In genomic region chr7:19146699-19147098, GRCh38 we compare ENCODE assay signal across 13 cellular contexts. TPM values are rescaled to one million over a fixed set of nuclear protein-coding genes. Genes with fewer than 3 reads are reported as not detected.
DNase-seq lines count a peak whose midpoint lies in the region; ATAC-seq and TF ChIP-seq lines count a peak whose summit lies in the region.
"Had no signal": no experiment of that assay in that cellular context is flagged by ENCODE, and none has a peak within 500 bp of the region (broad histone marks: within the 10 kb centered on the region; RNA-seq: fewer than 3 reads in every experiment).

No MANE protein-coding gene starts in this region.

- H3K4me1 ChIP-seq in CD8-positive, alpha-beta memory T cell (ENCODE audit: insufficient read depth, low read length): no peaks in the 10 kb centered on the region

- no peaks in the 10 kb centered on the region for H3K9me3 ChIP-seq in CD8-positive, alpha-beta memory T cell (ENCODE audit: low read length)

- no peak for TF ChIP-seq CTCF in fibroblast of mammary gland (conservative IDR thresholded peaks at IDR 0.05; ENCODE audit: control insufficient read depth, insufficient read depth, low read depth, low read length)
- no peak for TF ChIP-seq CTCF in mesothelial cell of epicardium (IDR thresholded peaks at IDR 0.05; ENCODE audit: unreplicated experiment)

- no peaks in the 10 kb centered on the region for H3K36me3 Mint-ChIP-seq in CD8-positive, alpha-beta memory T cell
- no peaks in the 10 kb centered on the region for H3K36me3 Mint-ChIP-seq in mesothelial cell of epicardium

- H3K9me3 Mint-ChIP-seq in CD8-positive, alpha-beta memory T cell: peaks cover 6 to 17% (median 10%) of the 10 kb centered on the region in 5 donors
- no peaks in the 10 kb centered on the region for H3K9me3 Mint-ChIP-seq in mesothelial cell of epicardium

- H3K27me3 Mint-ChIP-seq in CD8-positive, alpha-beta memory T cell: peaks cover 23 to 26% of the 10 kb centered on the region in 2 donors
- peaks cover 82% of the 10 kb centered on the region for H3K27me3 Mint-ChIP-seq in mesothelial cell of epicardium (ENCODE audit: low read depth)

- DNase-seq in DMS53 (lab: John Stamatoyannopoulos, UW): peak; percentile 41
- no peak for DNase-seq in DMS53 treated with DMSO at 0.1 percent for 48 hours (lab: John Stamatoyannopoulos, UW; ENCODE audit: unreplicated experiment)
- peak; percentile 51 for DNase-seq in fibroblast of mammary gland (ENCODE audit: low read depth)
- DNase-seq in skeletal muscle cell (ENCODE audit: low read depth): peak; percentile 4
- DNase-seq in CD8-positive, alpha-beta memory T cell: no peak
- DNase-seq in mesothelial cell of epicardium (ENCODE audit: low spot score in 2 of 2, unreplicated experiment in 2 of 2): no peak
- DNase-seq: 8988T; activated naive CD4-positive, alpha-beta T cell treated with anti-CD3 and anti-CD28 coated beads, Interleukin-2, amount 50 U/mL, for 16 hours; natural killer cell; NCI-H524 had no signal

- POLR2A ChIA-PET in CD8-positive, alpha-beta memory T cell (lab: Charles Lee): no interaction called here

- no peak overlapping the region for H3K4me3 Mint-ChIP-seq in CD8-positive, alpha-beta memory T cell
- H3K4me3 Mint-ChIP-seq in mesothelial cell of epicardium: no peak overlapping the region
- H3K4me3 Mint-ChIP-seq: natural killer cell had no signal

- no peaks in the 10 kb centered on the region for H3K36me3 ChIP-seq in CD8-positive, alpha-beta memory T cell (ENCODE audit: insufficient read depth, low read length)

- H3K4me3 ChIP-seq in fibroblast of mammary gland (ENCODE audit: control insufficient read depth, low read depth, low read length) (no peak overlapping the region), skeletal muscle cell (ENCODE audit: low read depth, low read length) (no peak overlapping the region)
- H3K4me3 ChIP-seq in CD8-positive, alpha-beta memory T cell (ENCODE audit: low read length): no peak overlapping the region

- H3K27ac ChIP-seq in CD8-positive, alpha-beta memory T cell (ENCODE audit: low read depth, low read length): no peak overlapping the region
- H3K27ac ChIP-seq: KMS-11 had no signal

- CTCF ChIA-PET in CD8-positive, alpha-beta memory T cell (lab: Charles Lee): no interaction called here

- no peaks in the 10 kb centered on the region for H3K4me1 Mint-ChIP-seq in CD8-positive, alpha-beta memory T cell
- H3K4me1 Mint-ChIP-seq in mesothelial cell of epicardium: peaks cover 12% of the 10 kb centered on the region

- no peak for ATAC-seq in activated CD4-positive, CD25-positive, alpha-beta regulatory T cell treated with anti-CD3 and anti-CD28 coated beads, Interleukin-2, amount 50 U/mL, for 24 hours
- ATAC-seq: natural killer cell had no signal

- H3K27me3 ChIP-seq in CD8-positive, alpha-beta memory T cell (ENCODE audit: insufficient read depth, low read length, poor library complexity, severe bottlenecking): no peaks in the 10 kb centered on the region

- no peak overlapping the region for H3K27ac Mint-ChIP-seq in CD8-positive, alpha-beta memory T cell
- no peak overlapping the region for H3K27ac Mint-ChIP-seq in mesothelial cell of epicardium
- H3K27ac Mint-ChIP-seq: natural killer cell had no signal

TF ChIP-seq in PFSK-1, 5 proteins besides CTCF, POLR2A, EP300 and RAD21:
- TF ChIP-seq REST (IDR thresholded peaks at IDR 0.05; ENCODE audit: insufficient read depth in 1 of 2, low read depth in 2 of 2, low read length in 2 of 2) (peak; percentile 86 to 95), POLR2AphosphoS5 (IDR thresholded peaks at IDR 0.05; ENCODE audit: low read depth, low read length) (no peak)

RNA-seq across cellular contexts. Expression of gene FERD3L, which starts 1.5 kb away (rescaled TPM):
- polyA plus RNA-seq in PFSK-1 (2012; ENCODE audit: insufficient read length, low read depth): not detected
- not detected for total RNA-seq in CD8-positive, alpha-beta memory T cell
- polyA plus RNA-seq in CD8-positive, alpha-beta memory T cell: not detected
- not detected in 3 replicates for total RNA-seq in mesothelial cell of epicardium
- total RNA-seq: natural killer cell had no signal

RNA-seq across cellular contexts. Expression of gene TWIST1, which starts 29.3 kb away (rescaled TPM):
- polyA plus RNA-seq in PFSK-1 (2012; ENCODE audit: insufficient read length, low read depth): 22.7 TPM
- under 1 TPM in 1 of 2 experiments, not detected in 1; 0.18 TPM for total RNA-seq in CD8-positive, alpha-beta memory T cell
- polyA plus RNA-seq in CD8-positive, alpha-beta memory T cell: not detected
- total RNA-seq in mesothelial cell of epicardium: 111 to 126 TPM (median 120 TPM) in 3 replicates
- total RNA-seq: natural killer cell had no signal

Comparison
In these comparisons a context has a peak if more than half of its experiments do, and no peak if none do; other contexts are left out.
1. DNase-seq: peak in DMS53 (single experiment), fibroblast of mammary gland (single experiment) and skeletal muscle cell (single experiment); none in DMS53 treated with DMSO at 0.1 percent for 48 hours (single experiment), CD8-positive, alpha-beta memory T cell (0 of 5) and mesothelial cell of epicardium (0 of 2).
2. RNA of gene TWIST1, which starts 29.3 kb away (total RNA-seq): 111 to 126 TPM in mesothelial cell of epicardium; 0.18 TPM in CD8-positive, alpha-beta memory T cell; every median in the first group is over 10 times any median in the second.